In the genomic region with DNA sequence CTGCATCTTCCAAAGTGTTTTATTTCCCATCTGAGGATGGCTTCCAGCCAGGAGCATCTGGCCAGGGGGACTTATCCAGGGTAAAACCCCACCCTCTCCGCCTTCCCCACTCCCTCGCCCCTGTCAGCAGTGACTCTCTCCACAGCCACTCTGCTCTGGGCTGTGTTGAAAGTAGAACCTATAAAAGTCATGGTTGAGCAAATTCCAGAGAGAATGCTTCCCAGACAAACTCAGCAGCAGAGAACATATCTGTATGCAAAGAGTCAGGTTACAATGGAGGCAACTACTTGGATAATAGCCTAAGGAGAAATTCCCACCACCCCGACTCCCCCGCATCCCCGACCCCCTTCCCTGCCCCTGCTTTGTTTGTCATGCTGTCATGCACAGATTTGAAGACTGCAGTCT, we compare ENCODE assay signal across 10 cellular contexts.
DNase-seq lines count a peak whose midpoint lies in the region; ATAC-seq, FAIRE-seq and TF ChIP-seq lines count a peak whose summit lies in the region.
"Had no signal": no experiment of that assay in that cellular context is flagged by ENCODE, and none has a peak within 500 bp of the region (broad histone marks: within the 10 kb centered on the region; RNA-seq: fewer than 3 reads in every experiment).

No MANE protein-coding gene starts in this region.

- no peak overlapping the region for H3K27ac Mint-ChIP-seq in activated T-cell treated with anti-CD3 and anti-CD28 coated beads, Interleukin-2, amount 50 U/mL, for 24 hours

- H3K27me3 Mint-ChIP-seq in activated T-cell treated with anti-CD3 and anti-CD28 coated beads, Interleukin-2, amount 50 U/mL, for 24 hours: no peaks in the 10 kb centered on the region

- POLR2A ChIA-PET in A673 (lab: Charles Lee; ENCODE audit: low non-redundant PET): no interaction called here

- no peak for TF ChIP-seq CTCF in A673 (conservative IDR thresholded peaks at IDR 0.05; ENCODE audit: low read depth, low read length)
- TF ChIP-seq CTCF in SU-DHL-6 (IDR thresholded peaks at IDR 0.05; ENCODE audit: insufficient read depth, low read length, poor library complexity, severe bottlenecking): no peak

- peak; percentile 51 for FAIRE-seq in HTR-8/SVneo (lab: Jason Lieb, UNC)

- DNase-seq in A673 (ENCODE audit: low spot score): peak; percentile 61
- peak; percentile 71 for DNase-seq in HTR-8/SVneo (ENCODE audit: insufficient read length, low spot score)
- peak; percentile 58 for DNase-seq in kidney tubule cell (ENCODE audit: low spot score)
- DNase-seq in HK-2 (ENCODE audit: unreplicated experiment): no peak
- no peak for DNase-seq in activated T-cell treated with anti-CD3 and anti-CD28 coated beads, Interleukin-2, amount 50 U/mL, for 24 hours
- DNase-seq in left ventricle myocardium superior: no peak
- DNase-seq: cortex of kidney, Kasumi-1 had no signal

- H3K27me3 ChIP-seq in A673 (replicated peaks; ENCODE audit: insufficient read depth, low read depth, low read length, poor library complexity) (no peaks in the 10 kb centered on the region), SU-DHL-6 (ENCODE audit: low read length) (no peaks in the 10 kb centered on the region)

- intact Hi-C loops in A673 (cut with micrococcal nuclease; ENCODE audit: unreplicated experiment): no loop called here
- intact Hi-C loops in left ventricle myocardium superior (cut with micrococcal nuclease): no loop called here

- no TSS peak for BruUV-seq in A673 (replicated peaks; lab: Mats Ljungman, UMichigan)

- H3K4me3 Mint-ChIP-seq in activated T-cell treated with anti-CD3 and anti-CD28 coated beads, Interleukin-2, amount 50 U/mL, for 24 hours: no peak overlapping the region

- peaks cover 39% of the 10 kb centered on the region for H3K4me1 Mint-ChIP-seq in activated T-cell treated with anti-CD3 and anti-CD28 coated beads, Interleukin-2, amount 50 U/mL, for 24 hours (ENCODE audit: low read depth)

- no peaks in the 10 kb centered on the region for H3K9me2 ChIP-seq in SU-DHL-6 (replicated peaks; ENCODE audit: insufficient read depth, low read length)

- H3K79me2 ChIP-seq in SU-DHL-6 (ENCODE audit: insufficient read depth, low read length): peaks cover 57% of the 10 kb centered on the region

- peaks cover 50% of the 10 kb centered on the region for H3F3A ChIP-seq in SU-DHL-6 (ENCODE audit: insufficient read depth)

- H3K36me3 ChIP-seq in A673 (ENCODE audit: insufficient read depth, low read length, poor library complexity, severe bottlenecking) (no peaks in the 10 kb centered on the region), SU-DHL-6 (ENCODE audit: low read length) (no peaks in the 10 kb centered on the region)

- no peaks in the 10 kb centered on the region for H4K20me1 ChIP-seq in SU-DHL-6 (ENCODE audit: low read depth, low read length)

- H3K36me3 Mint-ChIP-seq in activated T-cell treated with anti-CD3 and anti-CD28 coated beads, Interleukin-2, amount 50 U/mL, for 24 hours (ENCODE audit: low read depth): no peaks in the 10 kb centered on the region

- no peak overlapping the region for H3K27ac ChIP-seq in A673 (ENCODE audit: low read depth, low read length, poor library complexity, severe bottlenecking)
- H3K27ac ChIP-seq in SU-DHL-6 (ENCODE audit: low read depth, low read length): peak overlapping the region; percentile 91

- H3K4me1 ChIP-seq in A673 (ENCODE audit: insufficient read depth, low read length, poor library complexity, severe bottlenecking): peaks cover 32% of the 10 kb centered on the region

- no peak overlapping the region for H2AFZ ChIP-seq in SU-DHL-6 (ENCODE audit: low read depth, low read length, severe bottlenecking)

- H3K4me3 ChIP-seq in A673 (ENCODE audit: low read depth, low read length, poor library complexity, severe bottlenecking): no peak overlapping the region
- no peak overlapping the region for H3K4me3 ChIP-seq in SU-DHL-6 (ENCODE audit: insufficient read depth, low read length, poor library complexity, severe bottlenecking)

- no peak overlapping the region for H3K9ac ChIP-seq in SU-DHL-6 (ENCODE audit: low read length)

- H3K9me3 ChIP-seq in A673 (ENCODE audit: low read depth, low read length, poor library complexity, severe bottlenecking) (no peaks in the 10 kb centered on the region), SU-DHL-6 (ENCODE audit: insufficient read depth, low read length) (no peaks in the 10 kb centered on the region)

- no peak for ATAC-seq in HG02884 (IDR thresholded peaks at IDR 0.05; ENCODE audit: unreplicated experiment)
- no peak for ATAC-seq in left ventricle myocardium superior

- CTCF ChIA-PET in A673 (lab: Charles Lee): no interaction called here

- H3K9me3 Mint-ChIP-seq in activated T-cell treated with anti-CD3 and anti-CD28 coated beads, Interleukin-2, amount 50 U/mL, for 24 hours: no peaks in the 10 kb centered on the region

- H3K4me2 ChIP-seq in SU-DHL-6 (ENCODE audit: low read depth, low read length, poor library complexity, severe bottlenecking): no peak overlapping the region

Comparison
In these comparisons a context has a peak if more than half of its experiments do, and no peak if none do; other contexts are left out.
1. DNase-seq: peak in A673 (single experiment), HTR-8/SVneo (single experiment) and kidney tubule cell (single experiment); none in HK-2 (single experiment), activated T-cell treated with anti-CD3 and anti-CD28 coated beads, Interleukin-2, amount 50 U/mL, for 24 hours (single experiment) and left ventricle myocardium superior (single experiment).